ENCODE assay signal across 1 cellular context in the genomic region with DNA sequence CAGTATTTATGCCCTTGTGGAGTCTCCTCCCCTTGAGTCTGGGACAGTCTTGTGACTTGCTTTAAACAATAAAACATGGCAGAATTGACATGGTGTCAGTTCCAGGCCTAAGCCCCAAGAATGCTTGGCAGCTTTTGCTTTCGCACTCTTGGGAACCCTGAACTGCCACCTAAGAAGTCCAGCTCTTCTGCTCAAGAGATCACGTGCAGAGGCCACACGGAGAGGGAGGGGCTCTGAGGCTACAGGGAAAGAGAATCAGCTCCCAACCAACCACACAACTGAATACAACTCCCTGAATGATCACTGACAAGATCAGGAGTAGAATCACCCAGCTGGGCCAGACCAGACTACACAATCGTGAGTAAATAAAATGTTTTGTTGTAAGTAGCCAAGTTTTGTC.
TF ChIP-seq lines count a peak whose summit lies in the region.

No MANE protein-coding gene starts in this region.

TF ChIP-seq in IMR-90, 13 proteins besides CTCF, POLR2A, EP300 and RAD21:
- TF ChIP-seq FOS (IDR thresholded peaks at IDR 0.05; ENCODE audit: low read depth, low read length) (no peak), MAZ (IDR thresholded peaks at IDR 0.05; ENCODE audit: borderline replicate concordance, low read depth, low read length) (no peak), MAFK (IDR thresholded peaks at IDR 0.05; ENCODE audit: low read depth, low read length) (no peak), NFE2L2 (IDR thresholded peaks at IDR 0.05; ENCODE audit: low read depth, low read length) (no peak), CEBPB (IDR thresholded peaks at IDR 0.05; ENCODE audit: low read depth, low read length) (no peak), CHD1 (IDR thresholded peaks at IDR 0.05; ENCODE audit: low read depth, low read length) (no peak), SMC3 (IDR thresholded peaks at IDR 0.05; ENCODE audit: low read depth, low read length) (no peak), BHLHE40 (IDR thresholded peaks at IDR 0.05; ENCODE audit: low read depth, low read length) (no peak), RCOR1 (IDR thresholded peaks at IDR 0.05; ENCODE audit: insufficient replicate concordance, low read length) (no peak), MXI1 (IDR thresholded peaks at IDR 0.05; ENCODE audit: borderline replicate concordance, low read depth, low read length) (no peak), RFX5 (IDR thresholded peaks at IDR 0.05; ENCODE audit: low read depth, low read length) (no peak)
- TF ChIP-seq, protein P1, sequence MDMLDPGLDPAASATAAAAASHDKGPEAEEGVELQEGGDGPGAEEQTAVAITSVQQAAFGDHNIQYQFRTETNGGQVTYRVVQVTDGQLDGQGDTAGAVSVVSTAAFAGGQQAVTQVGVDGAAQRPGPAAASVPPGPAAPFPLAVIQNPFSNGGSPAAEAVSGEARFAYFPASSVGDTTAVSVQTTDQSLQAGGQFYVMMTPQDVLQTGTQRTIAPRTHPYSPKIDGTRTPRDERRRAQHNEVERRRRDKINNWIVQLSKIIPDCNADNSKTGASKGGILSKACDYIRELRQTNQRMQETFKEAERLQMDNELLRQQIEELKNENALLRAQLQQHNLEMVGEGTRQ (IDR thresholded peaks at IDR 0.05; ENCODE audit: low read depth, low read length), result no peak
- TF ChIP-seq, protein P2, sequence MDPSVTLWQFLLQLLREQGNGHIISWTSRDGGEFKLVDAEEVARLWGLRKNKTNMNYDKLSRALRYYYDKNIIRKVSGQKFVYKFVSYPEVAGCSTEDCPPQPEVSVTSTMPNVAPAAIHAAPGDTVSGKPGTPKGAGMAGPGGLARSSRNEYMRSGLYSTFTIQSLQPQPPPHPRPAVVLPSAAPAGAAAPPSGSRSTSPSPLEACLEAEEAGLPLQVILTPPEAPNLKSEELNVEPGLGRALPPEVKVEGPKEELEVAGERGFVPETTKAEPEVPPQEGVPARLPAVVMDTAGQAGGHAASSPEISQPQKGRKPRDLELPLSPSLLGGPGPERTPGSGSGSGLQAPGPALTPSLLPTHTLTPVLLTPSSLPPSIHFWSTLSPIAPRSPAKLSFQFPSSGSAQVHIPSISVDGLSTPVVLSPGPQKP (IDR thresholded peaks at IDR 0.05; ENCODE audit: borderline replicate concordance, low read depth, low read length), result no peak
